17 cellular contexts compared by ENCODE assay signal in the genomic region with DNA sequence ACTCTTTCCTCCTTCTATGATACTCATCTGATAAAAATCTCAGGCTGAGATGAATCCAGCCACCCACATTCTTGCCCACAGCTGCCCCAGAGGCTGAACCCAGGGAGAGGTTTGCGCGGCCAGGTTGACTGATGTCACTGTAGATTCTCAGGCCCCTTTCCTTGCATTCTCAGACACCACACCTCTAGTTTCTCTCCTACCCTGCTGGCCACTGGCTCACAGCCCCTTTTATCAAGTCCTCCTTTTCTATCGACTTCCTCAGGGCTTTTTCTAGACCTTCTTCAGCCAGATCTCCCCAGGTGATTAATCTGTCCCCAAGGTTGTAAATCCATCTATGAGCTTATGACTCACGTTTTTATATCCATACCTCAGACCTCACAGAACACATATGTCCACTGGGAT.
DNase-seq lines count a peak whose midpoint lies in the region; ATAC-seq and TF ChIP-seq lines count a peak whose summit lies in the region.
"Had no signal": no experiment of that assay in that cellular context is flagged by ENCODE, and none has a peak within 500 bp of the region (broad histone marks: within the 10 kb centered on the region; RNA-seq: fewer than 3 reads in every experiment).

No MANE protein-coding gene starts in this region.

- 51% methylated on average over 4 of the region's 4 CpGs for WGBS in mesenchymal stem cell
- 71 to 73% methylated on average over 2 to 4 of the region's 4 CpGs for WGBS in transverse colon (ENCODE audit: low coverage in 1 of 2), 2 donors

- H2BK5ac ChIP-seq in mesenchymal stem cell (ENCODE audit: low read depth, low read length, poor library complexity, severe bottlenecking) = no peak overlapping the region

- peak overlapping the region in 1 of 2 experiments; percentile 61 for H2BK12ac ChIP-seq in mesenchymal stem cell (ENCODE audit: low read length in 2 of 2)

- no peak overlapping the region for H2BK15ac ChIP-seq in mesenchymal stem cell (ENCODE audit: low read depth, poor library complexity, severe bottlenecking)

- H3K27ac ChIP-seq in mesenchymal stem cell (ENCODE audit: low read length, poor library complexity, severe bottlenecking) (no peak overlapping the region), transverse colon (no peak overlapping the region)
- H3K27ac ChIP-seq: VCaP had no signal

- intact Hi-C loops in transverse colon (cut with DNase I; ENCODE audit: low total_unique reads) (loop anchor here (2.0 kb wide), 1 partner anchor 45 kb away; no protein-coding TSS in a partner anchor), Right ventricle myocardium superior (cut with DNase I) (no loop called here)

- H3K9me3 ChIP-seq in mesenchymal stem cell (ENCODE audit: control insufficient read depth, low read length) = peaks cover 3% of the 10 kb centered on the region
- no peaks in the 10 kb centered on the region for H3K9me3 ChIP-seq in transverse colon

- H3K14ac ChIP-seq in mesenchymal stem cell (ENCODE audit: low read length in 2 of 2) = no peak overlapping the region

- H2AK5ac ChIP-seq in mesenchymal stem cell (ENCODE audit: low read length, severe bottlenecking) = no peak overlapping the region

- DNase-seq in Daoy (ENCODE audit: low read depth) (peak; percentile 21), HT1080 (ENCODE audit: low read depth) (peak; percentile 23), mesenchymal stem cell (no peak), transverse colon (no peak), Right ventricle myocardium superior (no peak), SHP77 (lab: John Stamatoyannopoulos, UW) (no peak)
- DNase-seq in stimulated activated CD4-positive, alpha-beta T cell treated with anti-CD3 and anti-CD28 coated beads, Interleukin-4, amount 100 ng/mL, for 24 hours = no peak
- DNase-seq: activated CD4-positive, alpha-beta memory T cell treated with anti-CD3 and anti-CD28 coated beads for 36 hours; activated T-cell treated with anti-CD3 and anti-CD28 coated beads for 4 hours; CD4-positive, alpha-beta memory T cell; left cardiac atrium; midbrain; nephron progenitor cell; stimulated activated CD4-positive, alpha-beta T cell treated with anti-CD3 and anti-CD28 coated beads, Interleukin-2, amount 100 ng/mL, for 24 hours; stimulated activated naive CD4-positive, alpha-beta T cell treated with Interleukin-2 at 50 U/mL for 16 hours had no signal

- no peak for TF ChIP-seq EP300 in transverse colon (IDR thresholded peaks at IDR 0.05; ENCODE audit: low read depth)

- no peak overlapping the region for H2AFZ ChIP-seq in mesenchymal stem cell (ENCODE audit: low read depth, low read length)

- ATAC-seq in SK-N-SH treated with all-trans-retinoic acid at 6 μM for 48 hours = peak; percentile 32
- no peak for ATAC-seq in Right ventricle myocardium superior (ENCODE audit: poor library complexity)
- ATAC-seq: left cardiac atrium had no signal

- TF ChIP-seq POLR2A in transverse colon (IDR thresholded peaks at IDR 0.05) = no peak

- no peak overlapping the region for H4K8ac ChIP-seq in mesenchymal stem cell (ENCODE audit: low read length)

- H3K4me1 ChIP-seq in mesenchymal stem cell (ENCODE audit: control insufficient read depth, insufficient read depth, low read depth, low read length) (no peaks in the 10 kb centered on the region), transverse colon (no peaks in the 10 kb centered on the region)

- H3K4me3 ChIP-seq in mesenchymal stem cell (ENCODE audit: insufficient read depth in 1 of 2, low read depth in 1 of 2, low read length in 2 of 2) = no peak overlapping the region
- H3K4me3 ChIP-seq in transverse colon = no peak overlapping the region

- H3K36me3 ChIP-seq in mesenchymal stem cell (ENCODE audit: control insufficient read depth in 1 of 2, insufficient read depth in 2 of 2, low read depth in 1 of 2, low read length in 2 of 2) (no peaks in the 10 kb centered on the region), transverse colon (no peaks in the 10 kb centered on the region)

- no peak overlapping the region for H3K4me2 ChIP-seq in mesenchymal stem cell (ENCODE audit: low read length, poor library complexity, severe bottlenecking)

- peak overlapping the region in 1 of 2 experiments; percentile 10 for H3K4ac ChIP-seq in mesenchymal stem cell (ENCODE audit: low read depth in 1 of 2, low read length in 2 of 2)

- H2BK120ac ChIP-seq in mesenchymal stem cell (ENCODE audit: low read depth, low read length) = peak overlapping the region; percentile 35

- in situ Hi-C loops in transverse colon (cut with MboI; ENCODE audit: low pct_ligation_motif_present in 1 of 4, low pct_unique_long_range_greater_than_20kb in 1 of 4, low sequenced_read_pairs in 3 of 4) = loop anchor here in 1 of 4 donors (25.0 kb wide), 1 partner anchor 313 kb away; no protein-coding TSS in a partner anchor

- no peak overlapping the region for H3K23ac ChIP-seq in mesenchymal stem cell (ENCODE audit: low read length in 2 of 2)

- no peak for TF ChIP-seq CTCF in transverse colon (IDR thresholded peaks at IDR 0.05)

- no peaks in the 10 kb centered on the region for H3K79me1 ChIP-seq in mesenchymal stem cell (replicated peaks; ENCODE audit: low read length, poor library complexity, severe bottlenecking)

- H3K27me3 ChIP-seq in mesenchymal stem cell (ENCODE audit: control insufficient read depth in 1 of 2, insufficient read depth in 1 of 2, low read length in 2 of 2) (peaks cover 3 to 10% of the 10 kb centered on the region in 2 experiments), transverse colon (no peaks in the 10 kb centered on the region)

- no peak overlapping the region for H3K9ac ChIP-seq in mesenchymal stem cell (ENCODE audit: low read length)

- no peak overlapping the region for H4K91ac ChIP-seq in mesenchymal stem cell (ENCODE audit: low read length)

- H3K18ac ChIP-seq in mesenchymal stem cell (ENCODE audit: low read depth in 1 of 2, low read length in 2 of 2) = peak overlapping the region in 1 of 2 experiments; percentile 50

TF ChIP-seq in SK-N-SH treated with all-trans-retinoic acid at 6 μM for 48 hours, 23 proteins besides CTCF, POLR2A, EP300 and RAD21:
- no peak for TF ChIP-seq ZNF70 (CRISPR knock-in tag; IDR thresholded peaks at IDR 0.05)
- no peak for TF ChIP-seq GLIS3 (CRISPR knock-in tag; IDR thresholded peaks at IDR 0.05)
- TF ChIP-seq, protein P1, sequence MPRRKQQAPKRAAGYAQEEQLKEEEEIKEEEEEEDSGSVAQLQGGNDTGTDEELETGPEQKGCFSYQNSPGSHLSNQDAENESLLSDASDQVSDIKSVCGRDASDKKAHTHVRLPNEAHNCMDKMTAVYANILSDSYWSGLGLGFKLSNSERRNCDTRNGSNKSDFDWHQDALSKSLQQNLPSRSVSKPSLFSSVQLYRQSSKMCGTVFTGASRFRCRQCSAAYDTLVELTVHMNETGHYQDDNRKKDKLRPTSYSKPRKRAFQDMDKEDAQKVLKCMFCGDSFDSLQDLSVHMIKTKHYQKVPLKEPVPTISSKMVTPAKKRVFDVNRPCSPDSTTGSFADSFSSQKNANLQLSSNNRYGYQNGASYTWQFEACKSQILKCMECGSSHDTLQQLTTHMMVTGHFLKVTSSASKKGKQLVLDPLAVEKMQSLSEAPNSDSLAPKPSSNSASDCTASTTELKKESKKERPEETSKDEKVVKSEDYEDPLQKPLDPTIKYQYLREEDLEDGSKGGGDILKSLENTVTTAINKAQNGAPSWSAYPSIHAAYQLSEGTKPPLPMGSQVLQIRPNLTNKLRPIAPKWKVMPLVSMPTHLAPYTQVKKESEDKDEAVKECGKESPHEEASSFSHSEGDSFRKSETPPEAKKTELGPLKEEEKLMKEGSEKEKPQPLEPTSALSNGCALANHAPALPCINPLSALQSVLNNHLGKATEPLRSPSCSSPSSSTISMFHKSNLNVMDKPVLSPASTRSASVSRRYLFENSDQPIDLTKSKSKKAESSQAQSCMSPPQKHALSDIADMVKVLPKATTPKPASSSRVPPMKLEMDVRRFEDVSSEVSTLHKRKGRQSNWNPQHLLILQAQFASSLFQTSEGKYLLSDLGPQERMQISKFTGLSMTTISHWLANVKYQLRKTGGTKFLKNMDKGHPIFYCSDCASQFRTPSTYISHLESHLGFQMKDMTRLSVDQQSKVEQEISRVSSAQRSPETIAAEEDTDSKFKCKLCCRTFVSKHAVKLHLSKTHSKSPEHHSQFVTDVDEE (CRISPR knock-in tag; IDR thresholded peaks at IDR 0.05) = no peak
- TF ChIP-seq TCF4 (CRISPR knock-in tag; IDR thresholded peaks at IDR 0.05; ENCODE audit: borderline replicate concordance) = no peak
- no peak for TF ChIP-seq ESRRG (CRISPR knock-in tag; IDR thresholded peaks at IDR 0.05)
- no peak for TF ChIP-seq PPARA (CRISPR knock-in tag; IDR thresholded peaks at IDR 0.05; ENCODE audit: borderline replicate concordance)
- TF ChIP-seq ZNF8 (CRISPR knock-in tag; IDR thresholded peaks at IDR 0.05) = no peak
- TF ChIP-seq ZFP30 (CRISPR knock-in tag; IDR thresholded peaks at IDR 0.05) = no peak
- TF ChIP-seq OSR1 (CRISPR knock-in tag; IDR thresholded peaks at IDR 0.05) = no peak
- no peak for TF ChIP-seq ISL1 (CRISPR knock-in tag; IDR thresholded peaks at IDR 0.05)
- TF ChIP-seq, protein P2, sequence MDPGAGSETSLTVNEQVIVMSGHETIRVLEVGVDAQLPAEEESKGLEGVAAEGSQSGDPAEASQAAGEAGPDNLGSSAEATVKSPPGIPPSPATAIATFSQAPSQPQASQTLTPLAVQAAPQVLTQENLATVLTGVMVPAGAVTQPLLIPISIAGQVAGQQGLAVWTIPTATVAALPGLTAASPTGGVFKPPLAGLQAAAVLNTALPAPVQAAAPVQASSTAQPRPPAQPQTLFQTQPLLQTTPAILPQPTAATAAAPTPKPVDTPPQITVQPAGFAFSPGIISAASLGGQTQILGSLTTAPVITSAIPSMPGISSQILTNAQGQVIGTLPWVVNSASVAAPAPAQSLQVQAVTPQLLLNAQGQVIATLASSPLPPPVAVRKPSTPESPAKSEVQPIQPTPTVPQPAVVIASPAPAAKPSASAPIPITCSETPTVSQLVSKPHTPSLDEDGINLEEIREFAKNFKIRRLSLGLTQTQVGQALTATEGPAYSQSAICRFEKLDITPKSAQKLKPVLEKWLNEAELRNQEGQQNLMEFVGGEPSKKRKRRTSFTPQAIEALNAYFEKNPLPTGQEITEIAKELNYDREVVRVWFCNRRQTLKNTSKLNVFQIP (CRISPR knock-in tag; IDR thresholded peaks at IDR 0.05; ENCODE audit: borderline replicate concordance, low read depth) = no peak
- TF ChIP-seq ZC3H10 (CRISPR knock-in tag; IDR thresholded peaks at IDR 0.05) = no peak

Comparison
In these comparisons a context has a peak if more than half of its experiments do, and no peak if none do; other contexts are left out.
1. DNase-seq: peak in Daoy (single experiment) and HT1080 (single experiment); none in mesenchymal stem cell (single experiment), transverse colon (single experiment), Right ventricle myocardium superior (single experiment), stimulated activated CD4-positive, alpha-beta T cell treated with anti-CD3 and anti-CD28 coated beads, Interleukin-4, amount 100 ng/mL, for 24 hours (single experiment) and SHP77 (0 of 2).